In the genomic region with DNA sequence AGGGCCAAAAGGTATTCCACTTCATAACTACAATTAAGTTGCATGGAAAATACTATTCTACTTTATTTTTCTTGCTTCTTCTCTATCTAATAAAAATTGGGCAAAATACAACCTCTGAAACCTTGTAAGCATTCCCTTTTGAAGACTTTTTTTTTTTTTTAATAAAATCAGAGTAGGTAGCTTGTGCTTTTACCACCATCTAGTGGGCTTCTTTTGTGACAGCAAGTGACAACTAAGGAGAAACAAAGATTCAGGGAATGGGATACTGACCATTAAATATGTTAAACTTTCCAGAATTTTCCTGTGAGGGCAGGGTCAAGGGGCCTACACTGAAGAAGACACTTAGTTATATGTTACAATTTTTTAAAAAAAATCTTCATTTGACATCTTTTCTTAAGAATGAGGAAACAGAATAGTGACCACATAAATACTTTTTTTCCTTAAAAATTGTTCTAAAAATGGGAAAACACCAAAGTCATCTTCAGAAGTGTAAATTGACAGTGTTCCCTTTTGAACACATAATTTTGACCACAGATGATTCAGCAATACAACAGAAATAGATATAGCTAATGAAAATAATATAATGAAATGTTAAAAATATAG, we compare ENCODE assay signal across 9 cellular contexts.
DNase-seq lines count a peak whose midpoint lies in the region; ATAC-seq and TF ChIP-seq lines count a peak whose summit lies in the region.
"Had no signal": no experiment of that assay in that cellular context is flagged by ENCODE, and none has a peak within 500 bp of the region (broad histone marks: within the 10 kb centered on the region; RNA-seq: fewer than 3 reads in every experiment).

No MANE protein-coding gene starts in this region.

- peaks cover 27% of the 10 kb centered on the region for H3K4me1 Mint-ChIP-seq in Calu3 (ENCODE audit: low read depth, unreplicated experiment)
- H3K4me1 Mint-ChIP-seq in activated CD4-positive, alpha-beta T cell treated with anti-CD3 and anti-CD28 coated beads, Interleukin-2, amount 10 ng/mL, durations not matched to agents 24 days and 14 days = no peaks in the 10 kb centered on the region
- no peaks in the 10 kb centered on the region for H3K4me1 Mint-ChIP-seq in activated T-helper 2 cell treated with anti-CD3 and anti-CD28 coated beads, Interferon-gamma antibody, Interleukin-2, Interleukin-4, amounts not matched to agents 10 μg/mL and 5 μg/mL and 100 μg/mL, durations not matched to agents 14 hours and 24 hours and 36 hours (ENCODE audit: low read depth)
- H3K4me1 Mint-ChIP-seq: IgD-negative memory B cell had no signal

- peak overlapping the region; percentile 71 for H3K27ac ChIP-seq in SK-N-MC

- no peak overlapping the region for H3K27ac Mint-ChIP-seq in Calu3 (ENCODE audit: unreplicated experiment)
- no peak overlapping the region for H3K27ac Mint-ChIP-seq in activated CD4-positive, alpha-beta T cell treated with anti-CD3 and anti-CD28 coated beads, Interleukin-2, amount 10 ng/mL, durations not matched to agents 24 days and 14 days
- no peak overlapping the region for H3K27ac Mint-ChIP-seq in activated T-helper 2 cell treated with anti-CD3 and anti-CD28 coated beads, Interferon-gamma antibody, Interleukin-2, Interleukin-4, amounts not matched to agents 10 μg/mL and 5 μg/mL and 100 μg/mL, durations not matched to agents 14 hours and 24 hours and 36 hours
- H3K27ac Mint-ChIP-seq: IgD-negative memory B cell had no signal

- H3K9ac ChIP-seq in SK-N-MC (ENCODE audit: insufficient read length) = peak overlapping the region; percentile 63

- H3K36me3 Mint-ChIP-seq in Calu3 (ENCODE audit: insufficient read depth, unreplicated experiment) = no peaks in the 10 kb centered on the region
- no peaks in the 10 kb centered on the region for H3K36me3 Mint-ChIP-seq in activated CD4-positive, alpha-beta T cell treated with anti-CD3 and anti-CD28 coated beads, Interleukin-2, amount 10 ng/mL, durations not matched to agents 24 days and 14 days (ENCODE audit: low read depth)
- no peaks in the 10 kb centered on the region for H3K36me3 Mint-ChIP-seq in activated T-helper 2 cell treated with anti-CD3 and anti-CD28 coated beads, Interferon-gamma antibody, Interleukin-2, Interleukin-4, amounts not matched to agents 10 μg/mL and 5 μg/mL and 100 μg/mL, durations not matched to agents 14 hours and 24 hours and 36 hours (ENCODE audit: low read depth)
- H3K36me3 Mint-ChIP-seq: IgD-negative memory B cell had no signal

- no TSS peak for BruUV-seq in Calu3 (replicated peaks; lab: Mats Ljungman, UMichigan)

- peak; percentile 44 for TF ChIP-seq CTCF in Calu3 (IDR thresholded peaks at IDR 0.05; ENCODE audit: unreplicated experiment)

- no peaks in the 10 kb centered on the region for H3K36me3 ChIP-seq in SK-N-MC (ENCODE audit: insufficient read depth, low read length)

- no peaks in the 10 kb centered on the region for H3K27me3 Mint-ChIP-seq in Calu3 (ENCODE audit: unreplicated experiment)
- no peaks in the 10 kb centered on the region for H3K27me3 Mint-ChIP-seq in activated CD4-positive, alpha-beta T cell treated with anti-CD3 and anti-CD28 coated beads, Interleukin-2, amount 10 ng/mL, durations not matched to agents 24 days and 14 days
- no peaks in the 10 kb centered on the region for H3K27me3 Mint-ChIP-seq in activated T-helper 2 cell treated with anti-CD3 and anti-CD28 coated beads, Interferon-gamma antibody, Interleukin-2, Interleukin-4, amounts not matched to agents 10 μg/mL and 5 μg/mL and 100 μg/mL, durations not matched to agents 14 hours and 24 hours and 36 hours (ENCODE audit: low read depth)
- H3K27me3 Mint-ChIP-seq: IgD-negative memory B cell had no signal

- H3K4me3 ChIP-seq in Jurkat, Clone E6-1 (ENCODE audit: low read length) = no peak overlapping the region
- no peak overlapping the region for H3K4me3 ChIP-seq in SK-N-MC

- no peak overlapping the region for H3K4me3 Mint-ChIP-seq in Calu3 (ENCODE audit: low read depth, unreplicated experiment)
- no peak overlapping the region for H3K4me3 Mint-ChIP-seq in activated CD4-positive, alpha-beta T cell treated with anti-CD3 and anti-CD28 coated beads, Interleukin-2, amount 10 ng/mL, durations not matched to agents 24 days and 14 days
- H3K4me3 Mint-ChIP-seq in activated T-helper 2 cell treated with anti-CD3 and anti-CD28 coated beads, Interferon-gamma antibody, Interleukin-2, Interleukin-4, amounts not matched to agents 10 μg/mL and 5 μg/mL and 100 μg/mL, durations not matched to agents 14 hours and 24 hours and 36 hours (ENCODE audit: low read depth) = no peak overlapping the region
- H3K4me3 Mint-ChIP-seq: IgD-negative memory B cell had no signal

- no peak for ATAC-seq in HG02973 (IDR thresholded peaks at IDR 0.05; ENCODE audit: unreplicated experiment)

- no peaks in the 10 kb centered on the region for H3K9me3 Mint-ChIP-seq in Calu3 (ENCODE audit: low read depth, unreplicated experiment)
- H3K9me3 Mint-ChIP-seq in activated CD4-positive, alpha-beta T cell treated with anti-CD3 and anti-CD28 coated beads, Interleukin-2, amount 10 ng/mL, durations not matched to agents 24 days and 14 days = no peaks in the 10 kb centered on the region
- no peaks in the 10 kb centered on the region for H3K9me3 Mint-ChIP-seq in activated T-helper 2 cell treated with anti-CD3 and anti-CD28 coated beads, Interferon-gamma antibody, Interleukin-2, Interleukin-4, amounts not matched to agents 10 μg/mL and 5 μg/mL and 100 μg/mL, durations not matched to agents 14 hours and 24 hours and 36 hours

- H3K9me3 ChIP-seq in SK-N-MC (ENCODE audit: low read depth, low read length) = no peaks in the 10 kb centered on the region

- CTCF ChIA-PET in Calu3 (lab: Charles Lee) = interaction anchor here (0.7 to 1.2 kb wide), 3 partner anchors 349 to 1380 kb away, joined by 3 read pairs; no protein-coding TSS in a partner anchor

- intact Hi-C loops in Calu3 (cut with micrococcal nuclease; ENCODE audit: unreplicated experiment) = loop anchor here (1.0 to 5.0 kb wide), 2 partner anchors 138 to 349 kb away; no protein-coding TSS in a partner anchor
- intact Hi-C loops in activated CD4-positive, alpha-beta T cell treated with anti-CD3 and anti-CD28 coated beads, Interleukin-2, amount 10 ng/mL, durations not matched to agents 24 days and 14 days (cut with micrococcal nuclease) = no loop called here
- intact Hi-C loops in activated T-helper 2 cell treated with anti-CD3 and anti-CD28 coated beads, Interferon-gamma antibody, Interleukin-2, Interleukin-4, amounts not matched to agents 10 μg/mL and 5 μg/mL and 100 μg/mL, durations not matched to agents 14 hours and 24 hours and 36 hours (cut with micrococcal nuclease) = no loop called here

- DNase-seq in Calu3 (no peak), SK-N-MC (ENCODE audit: low read depth, low spot score) (peak; percentile 48), hepatic stellate cell (ENCODE audit: low spot score) (peak; percentile 2), nucleus accumbens (lab: John Stamatoyannopoulos, UW) (no peak)
- DNase-seq in Jurkat, Clone E6-1 (ENCODE audit: low read depth, low spot score) = peak; percentile 11
- DNase-seq in activated CD4-positive, alpha-beta T cell treated with anti-CD3 and anti-CD28 coated beads, Interleukin-2, amount 10 ng/mL, durations not matched to agents 24 days and 14 days = no peak
- DNase-seq in activated T-helper 2 cell treated with anti-CD3 and anti-CD28 coated beads, Interferon-gamma antibody, Interleukin-2, Interleukin-4, amounts not matched to agents 10 μg/mL and 5 μg/mL and 100 μg/mL, durations not matched to agents 14 hours and 24 hours and 36 hours (ENCODE audit: low spot score) = no peak

Comparison
In these comparisons a context has a peak if more than half of its experiments do, and no peak if none do; other contexts are left out.
1. DNase-seq: peak in Jurkat, Clone E6-1 (single experiment), SK-N-MC (single experiment) and hepatic stellate cell (single experiment); none in Calu3 (single experiment), activated CD4-positive, alpha-beta T cell treated with anti-CD3 and anti-CD28 coated beads, Interleukin-2, amount 10 ng/mL, durations not matched to agents 24 days and 14 days (single experiment), activated T-helper 2 cell treated with anti-CD3 and anti-CD28 coated beads, Interferon-gamma antibody, Interleukin-2, Interleukin-4, amounts not matched to agents 10 μg/mL and 5 μg/mL and 100 μg/mL, durations not matched to agents 14 hours and 24 hours and 36 hours (single experiment) and nucleus accumbens (0 of 56).